ENCODE assay signal across 20 cellular contexts in genomic region chr2:39515897-39516346, GRCh38.
DNase-seq lines count a peak whose midpoint lies in the region; ATAC-seq and TF ChIP-seq lines count a peak whose summit lies in the region.
"Had no signal": no experiment of that assay in that cellular context is flagged by ENCODE, and none has a peak within 500 bp of the region (broad histone marks: within the 10 kb centered on the region; RNA-seq: fewer than 3 reads in every experiment).

No MANE protein-coding gene starts in this region.

- no peaks in the 10 kb centered on the region for H3K36me3 ChIP-seq in HUES48 (ENCODE audit: control insufficient read depth, insufficient read depth, low read length)
- H3K36me3 ChIP-seq in lung (ENCODE audit: control insufficient read depth in 2 of 2, insufficient read depth in 2 of 2, low read length in 2 of 2) = no peaks in the 10 kb centered on the region
- no peaks in the 10 kb centered on the region for H3K36me3 ChIP-seq in smooth muscle cell (ENCODE audit: low read depth)
- H3K36me3 ChIP-seq: neutrophil had no signal

- no peaks in the 10 kb centered on the region for H3K79me2 ChIP-seq in smooth muscle cell (ENCODE audit: low read depth)

- intact Hi-C loops in dorsolateral prefrontal cortex (cut with DNase I) = loop anchor here (5.0 to 10.0 kb wide), 6 partner anchors 81 to 219 kb away; partner anchors contain the start of genes MAP4K3 (in 1 of the 2) and TMEM178A (in 1 of the 2)

- no peaks in the 10 kb centered on the region for H3K27me3 ChIP-seq in HUES48 (ENCODE audit: control insufficient read depth, insufficient read depth, low read length)
- H3K27me3 ChIP-seq in dorsolateral prefrontal cortex = no peaks in the 10 kb centered on the region
- H3K27me3 ChIP-seq in lung (ENCODE audit: control insufficient read depth, insufficient read depth) = no peaks in the 10 kb centered on the region
- no peaks in the 10 kb centered on the region for H3K27me3 ChIP-seq in smooth muscle cell (ENCODE audit: low read depth)
- H3K27me3 ChIP-seq: neutrophil had no signal

- 83 to 90% methylated on average over 6 of the region's 6 CpGs for WGBS in lung, 2 donors
- WGBS in smooth muscle cell (ENCODE audit: low lambda C conversion rate) = 79% methylated on average over 6 of the region's 6 CpGs

- no peak for ATAC-seq in lung (ENCODE audit: insufficient read depth, low FRiP score)
- no peak for ATAC-seq in GM21528 (IDR thresholded peaks at IDR 0.05; ENCODE audit: low FRiP score, unreplicated experiment)
- no peak for ATAC-seq in GM19397 (IDR thresholded peaks at IDR 0.05; ENCODE audit: unreplicated experiment)
- ATAC-seq: HCT116 had no signal

- H3K4me1 ChIP-seq in HUES48 (ENCODE audit: control insufficient read depth, insufficient read depth, low read length) (peaks cover 44% of the 10 kb centered on the region), lung (ENCODE audit: control insufficient read depth in 2 of 2, insufficient read depth in 2 of 2, low read length in 2 of 2) (peaks cover 10 to 34% of the 10 kb centered on the region in 2 donors), smooth muscle cell (ENCODE audit: low read depth) (peaks cover 23% of the 10 kb centered on the region)

- H3K4me3 ChIP-seq in HUES48 (ENCODE audit: low read depth, low read length) (no peak overlapping the region), dorsolateral prefrontal cortex (no peak overlapping the region), lung (no peak overlapping the region), smooth muscle cell (no peak overlapping the region)
- H3K4me3 ChIP-seq: mucosa of descending colon had no signal

- no peak overlapping the region for H2AFZ ChIP-seq in smooth muscle cell (ENCODE audit: low read depth)

- DNase-seq in dorsolateral prefrontal cortex = no peak
- no peak for DNase-seq in lung (ENCODE audit: low spot score)
- no peak for DNase-seq in smooth muscle cell (lab: John Stamatoyannopoulos, UW; ENCODE audit: unreplicated experiment)
- DNase-seq in ureter (ENCODE audit: low spot score) = no peak
- no peak for DNase-seq in AG20443 (ENCODE audit: low spot score)
- DNase-seq: activated B cell treated with CpG ODN at 0.5 μM for 24 hours; activated CD4-positive, alpha-beta T cell treated with anti-CD3 and anti-CD28 coated beads, Interleukin-2, amount 50 U/mL, for 4 hours; activated CD8-positive, alpha-beta memory T cell treated with anti-CD3 and anti-CD28 coated beads, Interleukin-2, amount 50 U/mL, for 48 hours; activated naive CD8-positive, alpha-beta T cell treated with anti-CD3 and anti-CD28 coated beads, Interleukin-2, amount 10 ng/mL, durations not matched to agents 7 days and 5 days; effector memory CD4-positive, alpha-beta T cell; mucosa of descending colon; NCI-H1048; NCI-H2029; stimulated activated CD4-positive, alpha-beta T cell treated with anti-CD3 and anti-CD28 coated beads, Interleukin-12 subunit alpha, Interleukin-12 subunit beta, amount 100 ng/mL, for 4 hours; stimulated activated CD4-positive, alpha-beta T cell treated with anti-CD3 and anti-CD28 coated beads, Interleukin-4, amount 100 ng/mL, for 4 hours had no signal

- no peak overlapping the region for H3K4me2 ChIP-seq in smooth muscle cell

- H3K9ac ChIP-seq in HUES48 (ENCODE audit: low read depth, low read length) (no peak overlapping the region), smooth muscle cell (ENCODE audit: low read depth) (no peak overlapping the region)

- H3K27ac ChIP-seq in HUES48 (ENCODE audit: low read depth, low read length) (peak overlapping the region; percentile 85), dorsolateral prefrontal cortex (peak overlapping the region in 42 of 59 donors; percentile 9 to 85 (median 54)), lung (ENCODE audit: low read depth in 1 of 2, low read length in 1 of 2) (peak overlapping the region; percentile 4 to 73), smooth muscle cell (ENCODE audit: low read depth) (peak overlapping the region; percentile 51)
- H3K27ac ChIP-seq: neutrophil had no signal

- peaks cover 24% of the 10 kb centered on the region for H3F3A ChIP-seq in smooth muscle cell (ENCODE audit: low read depth)

- TF ChIP-seq CTCF in dorsolateral prefrontal cortex (IDR thresholded peaks at IDR 0.05 in 54 of 56, conservative IDR thresholded peaks at IDR 0.05 in 2 of 56; ENCODE audit: low read depth in 1 of 56, partially characterized antibody in 56 of 56) (no peak), lung (IDR thresholded peaks at IDR 0.05; ENCODE audit: control extremely low read depth, extremely low read depth) (no peak), smooth muscle cell (IDR thresholded peaks at IDR 0.05; ENCODE audit: borderline replicate concordance, insufficient read depth, poor library complexity, severe bottlenecking) (no peak)

- H3K9me3 ChIP-seq in HUES48 (ENCODE audit: control insufficient read depth, insufficient read depth, low read length) (peaks cover 6% of the 10 kb centered on the region), lung (ENCODE audit: control insufficient read depth in 2 of 2, insufficient read depth in 1 of 2, low read length in 1 of 2) (no peaks in the 10 kb centered on the region), smooth muscle cell (replicated peaks; ENCODE audit: low read depth) (no peaks in the 10 kb centered on the region)
- H3K9me3 ChIP-seq: neutrophil had no signal

- H4K20me1 ChIP-seq in smooth muscle cell (ENCODE audit: low read depth) = no peaks in the 10 kb centered on the region
